Comparison of ENCODE assay signal across 2 cellular contexts in the genomic region with DNA sequence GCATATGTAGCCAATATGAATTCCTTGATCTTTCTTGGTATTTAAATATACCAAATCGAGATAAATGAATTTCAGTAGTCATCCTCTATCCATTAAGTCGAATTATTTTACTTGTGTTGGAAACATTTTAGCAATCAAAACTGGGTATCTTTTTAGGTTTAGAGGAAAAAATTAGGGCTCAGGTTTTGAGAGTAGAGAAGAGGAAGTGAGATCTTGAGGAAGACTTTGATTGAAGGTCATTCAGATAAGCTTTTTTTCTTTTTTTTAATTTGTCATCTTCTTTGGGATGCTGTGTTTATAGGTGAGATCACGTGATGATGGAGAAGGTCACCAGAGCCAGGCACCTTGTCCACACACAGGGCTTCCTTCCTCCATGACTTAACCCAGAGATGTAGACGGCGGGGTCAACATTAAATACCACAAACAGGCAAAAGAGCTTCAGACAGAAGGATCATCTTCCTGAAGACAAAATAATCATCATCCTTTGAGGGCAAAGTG.
A peak's percentile ranks its signal among the peaks of the same experiment; 100 is the strongest.
TF ChIP-seq lines count a peak whose summit lies in the region.

No MANE protein-coding gene starts in this region.

TF ChIP-seq in GM12891, 5 proteins besides CTCF, POLR2A, EP300 and RAD21:
- TF ChIP-seq POU2F2 (IDR thresholded peaks at IDR 0.05; ENCODE audit: low read depth, low read length) (no peak), TAF1 (IDR thresholded peaks at IDR 0.05; ENCODE audit: low read depth, low read length) (no peak), SPI1 (IDR thresholded peaks at IDR 0.05; ENCODE audit: low read depth, low read length) (peak; percentile 52), POLR2AphosphoS5 (IDR thresholded peaks at IDR 0.05; ENCODE audit: low read depth, low read length) (no peak)

TF ChIP-seq in K562, 482 proteins besides CTCF, POLR2A, EP300 and RAD21:
- TF ChIP-seq PRDM10 (IDR thresholded peaks at IDR 0.05; ENCODE audit: partially characterized antibody), result no peak
- TF ChIP-seq, protein P1, sequence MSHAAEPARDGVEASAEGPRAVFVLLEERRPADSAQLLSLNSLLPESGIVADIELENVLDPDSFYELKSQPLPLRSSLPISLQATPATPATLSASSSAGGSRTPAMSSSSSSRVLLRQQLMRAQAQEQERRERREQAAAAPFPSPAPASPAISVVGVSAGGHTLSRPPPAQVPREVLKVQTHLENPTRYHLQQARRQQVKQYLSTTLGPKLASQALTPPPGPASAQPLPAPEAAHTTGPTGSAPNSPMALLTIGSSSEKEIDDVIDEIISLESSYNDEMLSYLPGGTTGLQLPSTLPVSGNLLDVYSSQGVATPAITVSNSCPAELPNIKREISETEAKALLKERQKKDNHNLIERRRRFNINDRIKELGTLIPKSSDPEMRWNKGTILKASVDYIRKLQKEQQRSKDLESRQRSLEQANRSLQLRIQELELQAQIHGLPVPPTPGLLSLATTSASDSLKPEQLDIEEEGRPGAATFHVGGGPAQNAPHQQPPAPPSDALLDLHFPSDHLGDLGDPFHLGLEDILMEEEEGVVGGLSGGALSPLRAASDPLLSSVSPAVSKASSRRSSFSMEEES (CRISPR knock-in tag; IDR thresholded peaks at IDR 0.05), result peak; percentile 81
